9 cellular contexts compared by ENCODE assay signal in the genomic region with DNA sequence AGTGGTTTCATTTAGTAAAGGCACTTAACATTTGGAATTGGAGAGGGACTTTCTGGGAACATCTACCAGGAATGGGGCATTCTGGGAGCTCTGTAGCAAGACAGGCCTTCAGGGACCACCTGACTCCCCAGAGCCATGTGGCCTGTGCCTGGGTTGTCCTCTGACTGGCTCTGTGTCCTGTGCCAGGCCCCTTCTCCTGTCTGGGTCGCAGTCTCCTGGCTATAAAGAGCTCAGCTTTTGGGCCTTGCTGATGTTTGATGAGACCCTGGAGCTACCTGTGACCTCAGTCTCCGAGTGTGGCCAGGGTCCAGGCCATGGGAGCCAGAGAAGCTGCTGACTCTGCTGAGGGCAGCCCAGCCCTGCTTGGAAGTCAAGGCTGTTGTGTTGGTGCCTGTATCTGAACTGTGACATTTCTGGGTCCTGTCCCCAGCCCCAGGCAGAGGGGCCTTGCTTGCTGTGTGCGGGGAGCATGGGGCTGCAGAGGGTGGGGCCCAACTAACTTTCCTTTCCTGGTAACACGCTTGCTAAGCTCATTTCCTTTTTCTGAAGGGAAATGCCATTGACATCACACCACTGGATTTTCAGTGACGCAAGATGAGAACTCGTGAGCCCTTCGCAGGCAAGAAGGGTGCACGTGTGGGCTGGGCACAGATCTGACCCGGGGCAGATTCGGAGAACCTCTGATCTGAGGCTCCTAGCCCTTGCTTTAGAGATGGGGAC. TPM values are rescaled to one million over a fixed set of nuclear protein-coding genes. Genes with fewer than 3 reads are reported as not detected.
DNase-seq lines count a peak whose midpoint lies in the region; ATAC-seq, FAIRE-seq and TF ChIP-seq lines count a peak whose summit lies in the region.
"Had no signal": no experiment of that assay in that cellular context is flagged by ENCODE, and none has a peak within 500 bp of the region (broad histone marks: within the 10 kb centered on the region; RNA-seq: fewer than 3 reads in every experiment).

No MANE protein-coding gene starts in this region.

- no peaks in the 10 kb centered on the region for H3K27me3 ChIP-seq in duodenal mucosa (ENCODE audit: control insufficient read depth in 1 of 2, insufficient read depth in 2 of 2, low read length in 2 of 2)
- H3K27me3 ChIP-seq in muscle layer of colon (ENCODE audit: control insufficient read depth in 1 of 2, insufficient read depth in 2 of 2, low read length in 2 of 2) = no peaks in the 10 kb centered on the region
- H3K27me3 ChIP-seq: cardiac muscle cell had no signal

- no peak for TF ChIP-seq CTCF in A549 (IDR thresholded peaks at IDR 0.05)

- no peak overlapping the region for H3K4me3 ChIP-seq in A549
- H3K4me3 ChIP-seq in duodenal mucosa (ENCODE audit: low read depth in 1 of 2, low read length in 2 of 2) = no peak overlapping the region
- H3K4me3 ChIP-seq in muscle layer of colon (ENCODE audit: low read depth in 1 of 2, low read length in 2 of 2) = no peak overlapping the region
- H3K4me3 ChIP-seq: cardiac muscle cell had no signal

- H3K4me2 ChIP-seq in A549 = no peak overlapping the region

- WGBS in A549 (ENCODE audit: missing lambda C conversion rate) = 84% methylated on average over 10 of the region's 10 CpGs

- peak; percentile 12 to 19; a peak in 1 of 6 replicates for ATAC-seq in A549
- no peak for ATAC-seq in GM18498 (IDR thresholded peaks at IDR 0.05; ENCODE audit: unreplicated experiment)

- H3K27ac ChIP-seq in A549 = no peak overlapping the region
- H3K27ac ChIP-seq in duodenal mucosa (ENCODE audit: low read depth, low read length) = peak overlapping the region; percentile 78
- peak overlapping the region; percentile 61 for H3K27ac ChIP-seq in muscle layer of colon (ENCODE audit: low read depth, low read length)
- H3K27ac ChIP-seq: cardiac muscle cell had no signal

- in situ Hi-C loops in SK-MEL-5 (cut with HindIII; ENCODE audit: low pct_unique_long_range_greater_than_20kb, low sequenced_read_pairs) = no loop called here

- CTCF ChIA-PET in A549 (lab: Yijun Ruan, JAX) = interaction anchor here (0.9 to 1.5 kb wide), 2 partner anchors 30 to 291 kb away, joined by 4 to 5 read pairs; no protein-coding TSS in a partner anchor

- no peak for TF ChIP-seq POLR2A in A549 (IDR thresholded peaks at IDR 0.05; ENCODE audit: low read length)

- H3K4me1 ChIP-seq in A549 (no peaks in the 10 kb centered on the region), duodenal mucosa (ENCODE audit: control insufficient read depth in 1 of 2, insufficient read depth in 2 of 2, low read length in 2 of 2) (peaks cover 11 to 18% of the 10 kb centered on the region in 2 donors), muscle layer of colon (ENCODE audit: insufficient read depth, low read length) (peaks cover 19% of the 10 kb centered on the region)

- POLR2A ChIA-PET in A549 (lab: Yijun Ruan, JAX) = no interaction called here

- DNase-seq in A549 (ENCODE audit: low read depth in 1 of 2, low spot score in 1 of 2) (no peak), SK-MEL-5 (ENCODE audit: low read depth, low spot score) (peak; percentile 15), NCI-H1694 (lab: John Stamatoyannopoulos, UW) (no peak), NCI-H1105 treated with DMSO at 0.1 percent for 48 hours (lab: John Stamatoyannopoulos, UW) (no peak), DMS153 (lab: John Stamatoyannopoulos, UW) (no peak)

- H3K36me3 ChIP-seq in duodenal mucosa (ENCODE audit: control insufficient read depth in 1 of 2, insufficient read depth in 2 of 2, low read length in 2 of 2) (no peaks in the 10 kb centered on the region), muscle layer of colon (ENCODE audit: insufficient read depth, low read length) (no peaks in the 10 kb centered on the region)
- H3K36me3 ChIP-seq: cardiac muscle cell had no signal

- H3K9ac ChIP-seq in duodenal mucosa (ENCODE audit: low read depth in 1 of 2, low read length in 2 of 2) = peak overlapping the region in 1 of 2 donors; percentile 26
- no peak overlapping the region for H3K9ac ChIP-seq in muscle layer of colon (ENCODE audit: low read length)

- no peak for TF ChIP-seq RAD21 in A549 (conservative IDR thresholded peaks at IDR 0.05 in 1 of 2, IDR thresholded peaks at IDR 0.05 in 1 of 2)

- no peak for FAIRE-seq in A549 (lab: Jason Lieb, UNC)

- H3K9me3 ChIP-seq in A549 (peaks cover 11% of the 10 kb centered on the region; the same call in 2 of the 3 replicates), duodenal mucosa (ENCODE audit: control insufficient read depth in 1 of 2, low read length in 2 of 2) (peaks cover 6% of the 10 kb centered on the region in 2 donors), muscle layer of colon (ENCODE audit: low read length) (peaks cover 5% of the 10 kb centered on the region)

- no peak for TF ChIP-seq EP300 in A549 (IDR thresholded peaks at IDR 0.05)

TF ChIP-seq in A549, 52 proteins besides CTCF, POLR2A, EP300 and RAD21:
- TF ChIP-seq RCOR1 (IDR thresholded peaks at IDR 0.05; ENCODE audit: low read depth, low read length) (no peak), KDM5A (IDR thresholded peaks at IDR 0.05) (no peak), RFX5 (IDR thresholded peaks at IDR 0.05) (no peak), JUN (IDR thresholded peaks at IDR 0.05) (no peak), TP53 (CRISPR knock-in tag; IDR thresholded peaks at IDR 0.05) (no peak), EHF (CRISPR knock-in tag; IDR thresholded peaks at IDR 0.05) (no peak), ZSCAN20 (CRISPR knock-in tag; IDR thresholded peaks at IDR 0.05) (no peak), HOXB5 (CRISPR knock-in tag; IDR thresholded peaks at IDR 0.05) (no peak), NR3C1 (IDR thresholded peaks at IDR 0.05) (no peak), GATA3 (IDR thresholded peaks at IDR 0.05; ENCODE audit: borderline replicate concordance) (no peak), FOXS1 (CRISPR knock-in tag; IDR thresholded peaks at IDR 0.05) (no peak), HOXB13 (CRISPR knock-in tag; IDR thresholded peaks at IDR 0.05; ENCODE audit: low read depth) (no peak), FOSB (CRISPR knock-in tag; IDR thresholded peaks at IDR 0.05) (no peak), CBX8 (IDR thresholded peaks at IDR 0.05) (no peak), BHLHE40 (IDR thresholded peaks at IDR 0.05; ENCODE audit: low read depth, low read length) (no peak)
- TF ChIP-seq, protein P1, sequence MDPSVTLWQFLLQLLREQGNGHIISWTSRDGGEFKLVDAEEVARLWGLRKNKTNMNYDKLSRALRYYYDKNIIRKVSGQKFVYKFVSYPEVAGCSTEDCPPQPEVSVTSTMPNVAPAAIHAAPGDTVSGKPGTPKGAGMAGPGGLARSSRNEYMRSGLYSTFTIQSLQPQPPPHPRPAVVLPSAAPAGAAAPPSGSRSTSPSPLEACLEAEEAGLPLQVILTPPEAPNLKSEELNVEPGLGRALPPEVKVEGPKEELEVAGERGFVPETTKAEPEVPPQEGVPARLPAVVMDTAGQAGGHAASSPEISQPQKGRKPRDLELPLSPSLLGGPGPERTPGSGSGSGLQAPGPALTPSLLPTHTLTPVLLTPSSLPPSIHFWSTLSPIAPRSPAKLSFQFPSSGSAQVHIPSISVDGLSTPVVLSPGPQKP (IDR thresholded peaks at IDR 0.05; ENCODE audit: low read depth, low read length) = no peak
TF ChIP-seq in A549: peak in this region for 0.

RNA-seq across cellular contexts. Expression of a gene that starts 41.3 kb away (rescaled TPM):
- polyA plus RNA-seq in A549 (2011; rRNA removed) = 0.62 and 1.0 TPM in 2 replicates
- 0.09 and 0.17 TPM in 2 replicates for polyA plus RNA-seq in A549 (2012; cell fraction: cytosol; rRNA removed)
- polyA plus RNA-seq in A549 (2012; cell fraction: nucleus; rRNA removed) = 0.67 and 0.98 TPM in 2 replicates
- 0.08 to 0.25 TPM (median 0.16 TPM) in 3 replicates for polyA plus RNA-seq in A549 (2017; fragmentation: RNase III; extraction: RNeasy Plus Mini Kit Qiagen cat#74134 plus additional on column Dnase treatment)
- polyA minus RNA-seq in A549 (2011; rRNA and poly(A)+ RNA removed) = 0.29 and 0.37 TPM in 2 replicates
- total RNA-seq in SK-MEL-5 (2014; rRNA removed; shearing (Covaris generic)) = 0.16 and 0.50 TPM in 2 replicates
- 0.38 and 0.55 TPM in 2 replicates for polyA plus RNA-seq in SK-MEL-5 (2015; cell fraction: cytosol; rRNA removed)
- 0.11 TPM in 1 of 2 replicates, not detected in the other for polyA plus RNA-seq in SK-MEL-5 (2015; cell fraction: nucleus; rRNA removed)

Comparison
In these comparisons a context has a peak if more than half of its experiments do, and no peak if none do; other contexts are left out.
1. H3K27ac ChIP-seq: peak in duodenal mucosa (single experiment) and muscle layer of colon (single experiment); none in A549 (0 of 2).